In the genomic region with DNA sequence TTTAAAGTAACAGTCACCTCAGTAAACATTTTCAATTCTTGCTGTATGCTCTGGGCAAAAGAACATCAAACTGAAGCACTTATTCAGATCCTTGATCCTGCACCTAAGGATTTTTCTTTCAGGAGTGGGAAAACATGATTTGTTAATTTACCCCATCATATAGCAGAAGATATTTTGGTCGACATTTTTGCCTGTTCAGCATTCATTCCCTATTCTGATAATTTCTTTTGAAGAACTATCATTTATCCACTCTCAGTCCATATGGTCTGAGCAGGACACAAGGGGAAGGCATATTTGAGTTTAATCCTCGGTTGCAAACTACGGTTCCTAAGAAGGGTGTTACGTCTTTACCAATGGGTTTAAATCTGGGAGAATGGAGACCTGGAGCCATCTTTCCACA, we compare ENCODE assay signal across 8 cellular contexts. TPM values are rescaled to one million over a fixed set of nuclear protein-coding genes. Genes with fewer than 3 reads are reported as not detected.
DNase-seq lines count a peak whose midpoint lies in the region; ATAC-seq and TF ChIP-seq lines count a peak whose summit lies in the region.

No MANE protein-coding gene starts in this region.

- DNase-seq in CD4-positive, CD25-positive, alpha-beta regulatory T cell: no peak
- no peak for DNase-seq in natural killer cell treated with Interleukin-12 subunit alpha and Interleukin-12 subunit beta and Interleukin-15 and Interleukin-18, amount 100 ng/mL, for 72 hours (ENCODE audit: low spot score)
- DNase-seq in OCI-M1 (lab: John Stamatoyannopoulos, UW) (no peak), NCI-H1930 (lab: John Stamatoyannopoulos, UW) (no peak), NCI-H748 treated with DMSO at 0.1 percent for 48 hours (lab: John Stamatoyannopoulos, UW) (no peak)

- H3K9ac ChIP-seq in Loucy (ENCODE audit: low read depth, low read length, poor library complexity, severe bottlenecking): no peak overlapping the region

- no peaks in the 10 kb centered on the region for H3K36me3 Mint-ChIP-seq in CD4-positive, CD25-positive, alpha-beta regulatory T cell
- no peaks in the 10 kb centered on the region for H3K36me3 Mint-ChIP-seq in natural killer cell treated with Interleukin-12 subunit alpha and Interleukin-12 subunit beta and Interleukin-15 and Interleukin-18, amount 100 ng/mL, for 72 hours

- H3F3A ChIP-seq in Loucy (ENCODE audit: low read depth): peaks cover 6% of the 10 kb centered on the region

- no peak overlapping the region for H3K27ac ChIP-seq in CD4-positive, CD25-positive, alpha-beta regulatory T cell (ENCODE audit: insufficient read depth, low read length, poor library complexity, severe bottlenecking)
- H3K27ac ChIP-seq in cingulate gyrus (ENCODE audit: low read depth, low read length): peak overlapping the region; percentile 88

- TF ChIP-seq CTCF in Loucy (conservative IDR thresholded peaks at IDR 0.05; ENCODE audit: low read length): no peak

- H3K9me3 Mint-ChIP-seq in CD4-positive, CD25-positive, alpha-beta regulatory T cell: no peaks in the 10 kb centered on the region
- no peaks in the 10 kb centered on the region for H3K9me3 Mint-ChIP-seq in natural killer cell treated with Interleukin-12 subunit alpha and Interleukin-12 subunit beta and Interleukin-15 and Interleukin-18, amount 100 ng/mL, for 72 hours

- H3K4me1 Mint-ChIP-seq in CD4-positive, CD25-positive, alpha-beta regulatory T cell: peaks cover 31 to 42% (median 39%) of the 10 kb centered on the region in 4 donors
- H3K4me1 Mint-ChIP-seq in natural killer cell treated with Interleukin-12 subunit alpha and Interleukin-12 subunit beta and Interleukin-15 and Interleukin-18, amount 100 ng/mL, for 72 hours (ENCODE audit: low read depth in 2 of 2): peaks cover 14 to 15% of the 10 kb centered on the region in 2 donors

- peaks cover 24% of the 10 kb centered on the region for H3K27me3 Mint-ChIP-seq in CD4-positive, CD25-positive, alpha-beta regulatory T cell
- H3K27me3 Mint-ChIP-seq in natural killer cell treated with Interleukin-12 subunit alpha and Interleukin-12 subunit beta and Interleukin-15 and Interleukin-18, amount 100 ng/mL, for 72 hours: peaks cover 0 to 13% of the 10 kb centered on the region in 2 donors

- peak overlapping the region; percentile 95 for H3K4me2 ChIP-seq in Loucy (ENCODE audit: low read depth, low read length, poor library complexity, severe bottlenecking)

- peaks cover 3% of the 10 kb centered on the region for H3K27me3 ChIP-seq in CD4-positive, CD25-positive, alpha-beta regulatory T cell (ENCODE audit: control insufficient read depth, insufficient read depth, low read length)
- no peaks in the 10 kb centered on the region for H3K27me3 ChIP-seq in Loucy (ENCODE audit: insufficient read depth, low read length, poor library complexity, severe bottlenecking)

- H3K36me3 ChIP-seq in CD4-positive, CD25-positive, alpha-beta regulatory T cell (ENCODE audit: control insufficient read depth, insufficient read depth, low read length): no peaks in the 10 kb centered on the region
- H3K36me3 ChIP-seq in Loucy (ENCODE audit: insufficient read depth, low read length): no peaks in the 10 kb centered on the region

- no peaks in the 10 kb centered on the region for H3K9me3 ChIP-seq in CD4-positive, CD25-positive, alpha-beta regulatory T cell (ENCODE audit: control insufficient read depth in 2 of 2, low read length in 2 of 2)
- H3K9me3 ChIP-seq in Loucy (ENCODE audit: insufficient read depth, low read depth, low read length): no peaks in the 10 kb centered on the region

- H2AFZ ChIP-seq in Loucy (ENCODE audit: low read length): no peak overlapping the region

- H3K4me1 ChIP-seq in CD4-positive, CD25-positive, alpha-beta regulatory T cell (ENCODE audit: control insufficient read depth, insufficient read depth, low read length, poor library complexity, severe bottlenecking): peaks cover 24% of the 10 kb centered on the region
- H3K4me1 ChIP-seq in Loucy (ENCODE audit: insufficient read depth, low read length, poor library complexity, severe bottlenecking): peaks cover 22% of the 10 kb centered on the region

- H3K4me3 Mint-ChIP-seq in CD4-positive, CD25-positive, alpha-beta regulatory T cell: peak overlapping the region; percentile 91 to 98 (median 95)
- H3K4me3 Mint-ChIP-seq in natural killer cell treated with Interleukin-12 subunit alpha and Interleukin-12 subunit beta and Interleukin-15 and Interleukin-18, amount 100 ng/mL, for 72 hours: peak overlapping the region; percentile 85

- H3K9me2 ChIP-seq in Loucy (replicated peaks; ENCODE audit: low read depth, low read length): no peaks in the 10 kb centered on the region

- peak overlapping the region; percentile 82 for H3K4me3 ChIP-seq in CD4-positive, CD25-positive, alpha-beta regulatory T cell (ENCODE audit: low read depth, low read length)
- peak overlapping the region; percentile 93 for H3K4me3 ChIP-seq in Loucy (ENCODE audit: low read length, poor library complexity, severe bottlenecking)

- no peaks in the 10 kb centered on the region for H4K20me1 ChIP-seq in Loucy (ENCODE audit: insufficient read depth, low read length, poor library complexity, severe bottlenecking)

- H3K79me2 ChIP-seq in Loucy (ENCODE audit: insufficient read depth, low read length): no peaks in the 10 kb centered on the region

- H3K27ac Mint-ChIP-seq in CD4-positive, CD25-positive, alpha-beta regulatory T cell: peak overlapping the region in 2 of 3 donors; percentile 90 to 93
- peak overlapping the region; percentile 72 for H3K27ac Mint-ChIP-seq in natural killer cell treated with Interleukin-12 subunit alpha and Interleukin-12 subunit beta and Interleukin-15 and Interleukin-18, amount 100 ng/mL, for 72 hours

- no peak for ATAC-seq in CD4-positive, CD25-positive, alpha-beta regulatory T cell (ENCODE audit: low read depth in 2 of 2)
- ATAC-seq in natural killer cell treated with Interleukin-12 subunit alpha and Interleukin-12 subunit beta and Interleukin-15 and Interleukin-18, amount 100 ng/mL, for 72 hours: no peak
- no peak for ATAC-seq in GM18867 (IDR thresholded peaks at IDR 0.05; ENCODE audit: unreplicated experiment)

RNA-seq across cellular contexts. Expression of a gene that starts 1.2 kb away (rescaled TPM):
- 16.6 TPM for total RNA-seq in CD4-positive, CD25-positive, alpha-beta regulatory T cell
- 1 to 10 TPM; 4.6 to 8.9 (median 7.9) TPM for polyA plus RNA-seq in CD4-positive, CD25-positive, alpha-beta regulatory T cell
- total RNA-seq in natural killer cell treated with Interleukin-12 subunit alpha and Interleukin-12 subunit beta and Interleukin-15 and Interleukin-18, amount 100 ng/mL, for 72 hours: 10 to 100 TPM; 11.8 to 14.5 TPM

RNA-seq across cellular contexts. Expression of a gene that starts 44.1 kb away (rescaled TPM):
- total RNA-seq in CD4-positive, CD25-positive, alpha-beta regulatory T cell: not detected
- not detected for polyA plus RNA-seq in CD4-positive, CD25-positive, alpha-beta regulatory T cell
- not detected for total RNA-seq in natural killer cell treated with Interleukin-12 subunit alpha and Interleukin-12 subunit beta and Interleukin-15 and Interleukin-18, amount 100 ng/mL, for 72 hours
